ENCODE assay signal across 10 cellular contexts in genomic region chr18:73688851-73689659, GRCh38.
DNase-seq lines count a peak whose midpoint lies in the region; ATAC-seq lines count a peak whose summit lies in the region.
"Had no signal": no experiment of that assay in that cellular context is flagged by ENCODE, and none has a peak within 500 bp of the region (broad histone marks: within the 10 kb centered on the region; RNA-seq: fewer than 3 reads in every experiment).

No MANE protein-coding gene starts in this region.

- peaks cover 6% of the 10 kb centered on the region for H3K9me3 Mint-ChIP-seq in activated T-helper 17 cell treated with anti-CD3 and anti-CD28 coated beads, Interleukin-2, amount 50 U/mL, for 72 hours

- H3K27me3 Mint-ChIP-seq in activated T-helper 17 cell treated with anti-CD3 and anti-CD28 coated beads, Interleukin-2, amount 50 U/mL, for 72 hours: no peaks in the 10 kb centered on the region
- H3K27me3 Mint-ChIP-seq: activated naive CD8-positive, alpha-beta T cell had no signal

- H3K4me3 Mint-ChIP-seq in activated T-helper 17 cell treated with anti-CD3 and anti-CD28 coated beads, Interleukin-2, amount 50 U/mL, for 72 hours: no peak overlapping the region
- H3K4me3 Mint-ChIP-seq: activated naive CD8-positive, alpha-beta T cell had no signal

- no peaks in the 10 kb centered on the region for H3K4me1 Mint-ChIP-seq in activated T-helper 17 cell treated with anti-CD3 and anti-CD28 coated beads, Interleukin-2, amount 50 U/mL, for 72 hours

- H3K36me3 Mint-ChIP-seq in activated T-helper 17 cell treated with anti-CD3 and anti-CD28 coated beads, Interleukin-2, amount 50 U/mL, for 72 hours (ENCODE audit: low read depth): no peaks in the 10 kb centered on the region
- H3K36me3 Mint-ChIP-seq: activated naive CD8-positive, alpha-beta T cell had no signal

- peak; percentile 53 for DNase-seq in GM04503 (ENCODE audit: low read depth)
- DNase-seq in RKO (ENCODE audit: low spot score): peak; percentile 30
- peak; percentile 85 for DNase-seq in iris pigment epithelial cell (ENCODE audit: low read depth)
- DNase-seq in activated T-cell treated with anti-CD3 and anti-CD28 coated beads, Interleukin-2, amount 50 U/mL, for 1 hour: no peak
- DNase-seq in DMS114 treated with DMSO at 0.1 percent for 48 hours (lab: John Stamatoyannopoulos, UW; ENCODE audit: unreplicated experiment): no peak
- DNase-seq in DMS79 (lab: John Stamatoyannopoulos, UW): no peak
- DNase-seq: NCI-H526 had no signal

- ATAC-seq in HG02642 (IDR thresholded peaks at IDR 0.05; ENCODE audit: poor library complexity, unreplicated experiment): peak; percentile 59
- ATAC-seq in activated T-helper 17 cell treated with anti-CD3 and anti-CD28 coated beads, Interleukin-2, amount 50 U/mL, for 72 hours (replicated peaks): no peak

- no peak overlapping the region for H3K27ac Mint-ChIP-seq in activated T-helper 17 cell treated with anti-CD3 and anti-CD28 coated beads, Interleukin-2, amount 50 U/mL, for 72 hours
- H3K27ac Mint-ChIP-seq: activated naive CD8-positive, alpha-beta T cell had no signal

Comparison
In these comparisons a context has a peak if more than half of its experiments do, and no peak if none do; other contexts are left out.
1. DNase-seq: peak in GM04503 (single experiment), RKO (single experiment) and iris pigment epithelial cell (single experiment); none in activated T-cell treated with anti-CD3 and anti-CD28 coated beads, Interleukin-2, amount 50 U/mL, for 1 hour (single experiment), DMS114 treated with DMSO at 0.1 percent for 48 hours (single experiment) and DMS79 (single experiment).